ENCODE assay signal across 22 cellular contexts in the genomic region with DNA sequence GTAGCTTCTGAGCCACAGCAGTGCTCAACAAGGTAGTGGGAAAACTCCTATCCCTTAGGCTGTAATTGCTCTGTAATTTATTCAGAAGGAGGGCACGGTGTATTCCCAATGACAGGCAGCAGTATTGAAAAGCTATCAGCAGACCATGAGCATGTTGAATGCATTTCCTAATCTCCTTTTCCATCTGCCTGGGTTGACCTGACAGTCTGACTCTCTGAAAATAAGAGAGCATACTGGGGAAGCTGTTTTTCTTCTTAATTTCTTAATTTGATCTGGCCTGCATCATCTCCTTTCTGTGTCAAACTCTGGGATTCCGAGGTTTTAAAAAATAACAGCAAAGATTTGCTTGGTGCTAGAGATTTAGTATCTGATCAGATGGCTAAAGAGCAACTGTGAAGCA.
DNase-seq lines count a peak whose midpoint lies in the region; ATAC-seq, FAIRE-seq and TF ChIP-seq lines count a peak whose summit lies in the region.
"Had no signal": no experiment of that assay in that cellular context is flagged by ENCODE, and none has a peak within 500 bp of the region (broad histone marks: within the 10 kb centered on the region; RNA-seq: fewer than 3 reads in every experiment).

No MANE protein-coding gene starts in this region.

- H3K9me2 ChIP-seq in PC-3 (replicated peaks; ENCODE audit: low read length) (no peaks in the 10 kb centered on the region), PC-9 (ENCODE audit: insufficient read depth) (no peaks in the 10 kb centered on the region)

- WGBS in H1 (ENCODE audit: extremely low coverage in 1 of 2, insufficient coverage in 1 of 2, insufficient read length in 1 of 2, insufficient replicate concordance in 2 of 2, low coverage in 1 of 2, low lambda C conversion rate in 2 of 2, missing lambda C conversion rate in 1 of 2), 2 experiments = 90% methylated on average over 2 of the region's 2 CpGs; no CpG with 5 or more reads in 1 of the 2 experiments
- no CpG with 5 or more reads among the region's 2 CpGs for WGBS in trophoblast cell (ENCODE audit: extremely low coverage, insufficient coverage, insufficient read length)
- 87 to 95% methylated on average over 2 of the region's 2 CpGs for WGBS in testis, 2 donors

- H3K27ac ChIP-seq in PC-3 (ENCODE audit: low read length) (no peak overlapping the region), PC-9 (no peak overlapping the region), H1 (ENCODE audit: low read depth, low read length) (no peak overlapping the region), trophoblast cell (ENCODE audit: low read depth, low read length) (peak overlapping the region; percentile 93), testis (no peak overlapping the region)
- H3K27ac ChIP-seq: BLaER1 had no signal

- H3K23ac ChIP-seq in H1 (ENCODE audit: insufficient read length) (no peak overlapping the region), trophoblast cell (ENCODE audit: low read length) (no peak overlapping the region)

- peaks cover 9% of the 10 kb centered on the region for H3K4me1 ChIP-seq in PC-3 (ENCODE audit: insufficient read depth, low read length)
- H3K4me1 ChIP-seq in PC-9 (replicated peaks; ENCODE audit: insufficient read depth) = peaks cover 8% of the 10 kb centered on the region
- no peaks in the 10 kb centered on the region for H3K4me1 ChIP-seq in H1 (replicated peaks in 1 of 4; ENCODE audit: control insufficient read depth in 3 of 4, insufficient read depth in 4 of 4, low read length in 3 of 4)
- H3K4me1 ChIP-seq in trophoblast cell (ENCODE audit: control insufficient read depth in 1 of 2, insufficient read depth in 2 of 2, low read length in 2 of 2) = peaks cover 5 to 10% of the 10 kb centered on the region in 2 experiments
- no peaks in the 10 kb centered on the region for H3K4me1 ChIP-seq in testis
- H3K4me1 ChIP-seq: BE2C, BLaER1, Caco-2 had no signal

- no peaks in the 10 kb centered on the region; the same call in 1 of the 2 replicates for H3K23me2 ChIP-seq in H1 (ENCODE audit: low read depth, low read length)

- H3K14ac ChIP-seq in H1 (ENCODE audit: insufficient read length) (no peak overlapping the region), trophoblast cell (ENCODE audit: low read length) (no peak overlapping the region)

- no peak overlapping the region for H4K5ac ChIP-seq in H1 (ENCODE audit: insufficient read length, low read depth, low read length)

- DNase-seq in PC-3 (no peak), PC-9 (no peak), H1 (ENCODE audit: low read depth in 1 of 2, low spot score in 2 of 2) (no peak), trophoblast cell (no peak), testis (no peak), globus pallidus (ENCODE audit: low spot score) (no peak)
- DNase-seq in stimulated activated CD4-positive, alpha-beta T cell treated with anti-CD3 and anti-CD28 coated beads, Interleukin-4, amount 100 ng/mL, for 1 hour = no peak
- DNase-seq: 8988T; ACHN; BE2C; C1 segment of cervical spinal cord; Caco-2; Calu3; CD4-positive, CD25-positive, alpha-beta regulatory T cell; CD8-positive, alpha-beta T cell; DMS79 treated with DMSO at 0.1 percent for 48 hours; GF-D8 had no signal

- TF ChIP-seq CTCF in PC-3 (conservative IDR thresholded peaks at IDR 0.05; ENCODE audit: low read depth, low read length) (no peak), PC-9 (conservative IDR thresholded peaks at IDR 0.05) (no peak), H1 (IDR thresholded peaks at IDR 0.05; ENCODE audit: control extremely low read depth in 1 of 3, insufficient read depth in 1 of 3, low read depth in 1 of 3, low read length in 3 of 3) (no peak), testis (IDR thresholded peaks at IDR 0.05) (no peak)

- intact Hi-C loops in PC-3 (cut with micrococcal nuclease) (no loop called here), PC-9 (cut with micrococcal nuclease; ENCODE audit: unreplicated experiment) (no loop called here), testis (cut with DNase I; ENCODE audit: low total_unique reads) (no loop called here)

- H4K8ac ChIP-seq in H1 (ENCODE audit: extremely low read depth, insufficient read depth, low read length) (no peak overlapping the region), trophoblast cell (ENCODE audit: low read depth, low read length) (no peak overlapping the region)

- no TSS peak for BruUV-seq in PC-3 (replicated peaks; lab: Mats Ljungman, UMichigan)
- no TSS peak for BruUV-seq in PC-9 (replicated peaks; lab: Mats Ljungman, UMichigan)

- no peak overlapping the region for H4K12ac ChIP-seq in trophoblast cell (ENCODE audit: low read depth, low read length)

- TF ChIP-seq POLR2A in H1 (IDR thresholded peaks at IDR 0.05; ENCODE audit: control extremely low read depth in 1 of 2, low read depth in 2 of 2, low read length in 2 of 2) (no peak), testis (IDR thresholded peaks at IDR 0.05) (no peak)

- H3K9ac ChIP-seq in PC-3 (ENCODE audit: low read length) (no peak overlapping the region), H1 (replicated peaks in 1 of 4; ENCODE audit: extremely low read depth in 1 of 4, low read depth in 3 of 4, low read length in 3 of 4) (no peak overlapping the region), trophoblast cell (ENCODE audit: low read length) (no peak overlapping the region)
- H3K9ac ChIP-seq: BLaER1 had no signal

- H2AK5ac ChIP-seq in H1 (ENCODE audit: low read depth, low read length) (no peak overlapping the region), trophoblast cell (ENCODE audit: low read length) (no peak overlapping the region)

- H3K27me3 ChIP-seq in PC-3 (ENCODE audit: low read length) (no peaks in the 10 kb centered on the region), PC-9 (ENCODE audit: insufficient read depth, low read depth) (no peaks in the 10 kb centered on the region), H1 (replicated peaks in 1 of 4; ENCODE audit: control insufficient read depth in 3 of 4, extremely low read depth in 1 of 4, insufficient read depth in 3 of 4, low read length in 3 of 4) (no peaks in the 10 kb centered on the region), trophoblast cell (ENCODE audit: insufficient read depth, low read length) (no peaks in the 10 kb centered on the region), testis (no peaks in the 10 kb centered on the region)
- H3K27me3 ChIP-seq: BE2C, BLaER1 had no signal

- no peaks in the 10 kb centered on the region for H3F3A ChIP-seq in PC-3 (ENCODE audit: low read length, unreplicated experiment)
- peaks cover 7% of the 10 kb centered on the region; the same call in 1 of the 2 replicates for H3F3A ChIP-seq in PC-9 (ENCODE audit: insufficient read depth, low read depth)

- no peak overlapping the region for H2BK20ac ChIP-seq in H1 (ENCODE audit: low read length)

- H3K56ac ChIP-seq in H1 (replicated peaks; ENCODE audit: insufficient read length, low read depth, low read length) = no peak overlapping the region

- H3K9me3 ChIP-seq in PC-3 (ENCODE audit: low read length) = no peaks in the 10 kb centered on the region
- no peaks in the 10 kb centered on the region; the same call in none of the 2 replicates for H3K9me3 ChIP-seq in PC-9 (ENCODE audit: insufficient read depth, low read depth)
- H3K9me3 ChIP-seq in H1 (ENCODE audit: insufficient read depth in 2 of 2, low read depth in 1 of 2, low read length in 1 of 2) = no peaks in the 10 kb centered on the region
- no peaks in the 10 kb centered on the region for H3K9me3 ChIP-seq in trophoblast cell (ENCODE audit: insufficient read depth, low read depth, low read length)
- H3K9me3 ChIP-seq in testis = no peaks in the 10 kb centered on the region
- H3K9me3 ChIP-seq: BE2C, BLaER1, Caco-2 had no signal

- CTCF ChIA-PET in PC-3 (lab: Charles Lee) = no interaction called here
- CTCF ChIA-PET in PC-9 (lab: Charles Lee) = no interaction called here
- CTCF ChIA-PET in H1 (lab: Charles Lee; ENCODE audit: partially characterized antibody) = interaction anchor here (1.1 to 1.3 kb wide), 2 partner anchors 9 to 101 kb away, joined by 3 to 4 read pairs; no protein-coding TSS in a partner anchor

- no peak for TF ChIP-seq RAD21 in H1 (IDR thresholded peaks at IDR 0.05 in 1 of 2, conservative IDR thresholded peaks at IDR 0.05 in 1 of 2; ENCODE audit: low read depth in 2 of 2, low read length in 2 of 2)

- H3K18ac ChIP-seq in H1 (ENCODE audit: extremely low read depth, low read length) = no peak overlapping the region
- no peak overlapping the region for H3K18ac ChIP-seq in trophoblast cell (ENCODE audit: low read length)

- H2AFZ ChIP-seq in PC-3 (ENCODE audit: low read length) = peak overlapping the region; percentile 12; the same call in 1 of the 2 replicates
- H2AFZ ChIP-seq in PC-9 = no peak overlapping the region
- peak overlapping the region; percentile 16; the same call in 1 of the 2 replicates for H2AFZ ChIP-seq in H1 (ENCODE audit: low read length)
- H2AFZ ChIP-seq in trophoblast cell (ENCODE audit: insufficient read depth, low read length, poor library complexity) = no peak overlapping the region

- H3K36me3 ChIP-seq in PC-3 (ENCODE audit: low read depth, low read length) (no peaks in the 10 kb centered on the region), PC-9 (ENCODE audit: low read depth) (no peaks in the 10 kb centered on the region), H1 (ENCODE audit: control insufficient read depth in 2 of 4, insufficient read depth in 4 of 4, low read length in 3 of 4) (no peaks in the 10 kb centered on the region), trophoblast cell (ENCODE audit: control insufficient read depth in 1 of 2, insufficient read depth in 2 of 2, low read length in 2 of 2) (no peaks in the 10 kb centered on the region), testis (ENCODE audit: low read depth, missing control alignments) (no peaks in the 10 kb centered on the region)
- H3K36me3 ChIP-seq: BE2C, BLaER1 had no signal

- TF ChIP-seq EP300 in H1 (IDR thresholded peaks at IDR 0.05; ENCODE audit: borderline replicate concordance in 1 of 2, low read depth in 2 of 2, low read length in 2 of 2) = no peak

- POLR2A ChIA-PET in PC-3 (lab: Charles Lee; ENCODE audit: unreplicated experiment) (no interaction called here), PC-9 (lab: Charles Lee; ENCODE audit: unreplicated experiment) (no interaction called here), H1 (lab: Charles Lee; ENCODE audit: partially characterized antibody) (no interaction called here)

- no peak overlapping the region for H3K4me2 ChIP-seq in PC-3 (ENCODE audit: low read length)
- peak overlapping the region; percentile 11; the same call in 1 of the 2 replicates for H3K4me2 ChIP-seq in PC-9
- no peak overlapping the region for H3K4me2 ChIP-seq in H1 (ENCODE audit: insufficient read depth in 1 of 2, low read depth in 2 of 2, low read length in 2 of 2)
- peak overlapping the region; percentile 54 for H3K4me2 ChIP-seq in trophoblast cell (ENCODE audit: low read length)
- H3K4me2 ChIP-seq: BLaER1 had no signal

- H3K4me3 ChIP-seq in PC-3 (ENCODE audit: low read length) (no peak overlapping the region), PC-9 (no peak overlapping the region), H1 (ENCODE audit: extremely low read depth in 1 of 4, insufficient read depth in 2 of 4, low read depth in 3 of 4, low read length in 4 of 4) (no peak overlapping the region), trophoblast cell (ENCODE audit: low read depth, low read length) (no peak overlapping the region), testis (no peak overlapping the region)
- H3K4me3 ChIP-seq: BLaER1 had no signal

- H2BK5ac ChIP-seq in H1 (ENCODE audit: low read depth, low read length) (no peak overlapping the region), trophoblast cell (ENCODE audit: low read depth, low read length, poor library complexity) (no peak overlapping the region)

- H4K20me1 ChIP-seq in PC-3 (ENCODE audit: low read length) (no peaks in the 10 kb centered on the region), PC-9 (ENCODE audit: insufficient read depth) (no peaks in the 10 kb centered on the region), H1 (replicated peaks in 1 of 2; ENCODE audit: control insufficient read depth in 1 of 2, insufficient read depth in 2 of 2, low read length in 2 of 2) (no peaks in the 10 kb centered on the region)
- H4K20me1 ChIP-seq: BLaER1 had no signal

- no peak for FAIRE-seq in H1 (lab: Jason Lieb, UNC)
- FAIRE-seq: A204.1, G401.6, GM12891, GM19239 had no signal

- ATAC-seq in PC-3 = no peak
- ATAC-seq: CD8-positive, alpha-beta T cell had no signal

- no peaks in the 10 kb centered on the region for H3K79me1 ChIP-seq in H1 (ENCODE audit: low read depth, low read length)
- H3K79me1 ChIP-seq in trophoblast cell (ENCODE audit: low read length) = peaks cover 9% of the 10 kb centered on the region

- H4K91ac ChIP-seq in H1 (replicated peaks; ENCODE audit: insufficient read length, low read length) (no peak overlapping the region), trophoblast cell (ENCODE audit: low read depth, low read length) (peak overlapping the region; percentile 45)

- H2BK15ac ChIP-seq in H1 (ENCODE audit: low read length) = no peak overlapping the region

- no peak overlapping the region for H3K4ac ChIP-seq in H1 (replicated peaks; ENCODE audit: insufficient read length, low read depth, low read length)
- H3K4ac ChIP-seq in trophoblast cell (ENCODE audit: low read depth, low read length) = no peak overlapping the region

- H2BK12ac ChIP-seq in H1 (ENCODE audit: low read depth, low read length) (peak overlapping the region; percentile 23; the same call in 1 of the 2 replicates), trophoblast cell (ENCODE audit: low read length) (peak overlapping the region; percentile 69)

- H3K79me2 ChIP-seq in PC-3 (ENCODE audit: low read length) (no peaks in the 10 kb centered on the region), PC-9 (ENCODE audit: low read depth) (no peaks in the 10 kb centered on the region), H1 (ENCODE audit: control insufficient read depth in 1 of 2, insufficient read depth in 2 of 2, low read length in 2 of 2) (no peaks in the 10 kb centered on the region), trophoblast cell (ENCODE audit: control insufficient read depth, insufficient read depth, low read length, poor library complexity) (no peaks in the 10 kb centered on the region)

- H2BK120ac ChIP-seq in H1 (replicated peaks; ENCODE audit: low read depth, low read length) = no peak overlapping the region
- no peak overlapping the region for H2BK120ac ChIP-seq in trophoblast cell (ENCODE audit: insufficient read depth, low read length, poor library complexity)

Comparison
In these comparisons a context has a peak if more than half of its experiments do, and no peak if none do; other contexts are left out.
1. H2AFZ ChIP-seq: peak in PC-3 (single experiment) and H1 (single experiment); none in PC-9 (single experiment) and trophoblast cell (single experiment).
2. H3K4me2 ChIP-seq: peak in PC-9 (single experiment) and trophoblast cell (single experiment); none in PC-3 (single experiment) and H1 (0 of 2).